Comparison of ENCODE assay signal across 8 cellular contexts in genomic region chr11:68903288-68903630, GRCh38. TPM values are rescaled to one million over a fixed set of nuclear protein-coding genes. Genes with fewer than 3 reads are reported as not detected.
DNase-seq lines count a peak whose midpoint lies in the region; ATAC-seq and TF ChIP-seq lines count a peak whose summit lies in the region.

No MANE protein-coding gene starts in this region.

- peak overlapping the region; percentile 89 for H2AFZ ChIP-seq in MM.1S (ENCODE audit: low read length)
- H2AFZ ChIP-seq in neural progenitor cell (replicated peaks) = peak overlapping the region; percentile 86

- H3K9me2 ChIP-seq in MM.1S (replicated peaks; ENCODE audit: insufficient read depth, low read length) = no peaks in the 10 kb centered on the region

- H3K4me1 Mint-ChIP-seq in neural progenitor cell = peaks cover 20% of the 10 kb centered on the region

- H3F3A ChIP-seq in MM.1S (ENCODE audit: insufficient read depth, low read length) (no peaks in the 10 kb centered on the region), neural progenitor cell (ENCODE audit: low read depth) (no peaks in the 10 kb centered on the region)

- H3K4me1 ChIP-seq in MM.1S (ENCODE audit: low read length) (peaks cover 14% of the 10 kb centered on the region), duodenal mucosa (ENCODE audit: control insufficient read depth in 1 of 2, insufficient read depth in 2 of 2, low read length in 2 of 2) (peaks cover 16 to 26% of the 10 kb centered on the region in 2 donors), neural progenitor cell (peaks cover 8% of the 10 kb centered on the region)

- DNase-seq in DMS79 treated with DMSO at 0.1 percent for 48 hours (lab: John Stamatoyannopoulos, UW) = peak; percentile 49
- DNase-seq in DMS79 (lab: John Stamatoyannopoulos, UW) = no peak
- DNase-seq in MM.1S = no peak
- peak; percentile 15 for DNase-seq in neural progenitor cell (ENCODE audit: low spot score)
- DNase-seq in NCI-H1436 (lab: John Stamatoyannopoulos, UW) = no peak
- DNase-seq in activated CD4-positive, CD25-positive, alpha-beta regulatory T cell treated with anti-CD3 and anti-CD28 coated beads, Interleukin-2, amount 50 U/mL, for 72 hours = no peak

- H3K27me3 ChIP-seq in MM.1S (replicated peaks; ENCODE audit: insufficient read depth, low read length) (no peaks in the 10 kb centered on the region), duodenal mucosa (ENCODE audit: control insufficient read depth in 1 of 2, insufficient read depth in 2 of 2, low read length in 2 of 2) (no peaks in the 10 kb centered on the region), neural progenitor cell (no peaks in the 10 kb centered on the region)

- H3K36me3 ChIP-seq in MM.1S (replicated peaks; ENCODE audit: insufficient read depth, low read length) (no peaks in the 10 kb centered on the region), duodenal mucosa (ENCODE audit: control insufficient read depth in 1 of 2, insufficient read depth in 2 of 2, low read length in 2 of 2) (peaks cover 8 to 24% of the 10 kb centered on the region in 2 donors), neural progenitor cell (no peaks in the 10 kb centered on the region)

- H3K4me2 ChIP-seq in MM.1S (ENCODE audit: low read depth, low read length) (peak overlapping the region; percentile 73), neural progenitor cell (peak overlapping the region; percentile 84)

- H3K9me3 Mint-ChIP-seq in neural progenitor cell = no peaks in the 10 kb centered on the region

- H3K36me3 Mint-ChIP-seq in neural progenitor cell = peaks cover 12% of the 10 kb centered on the region

- TF ChIP-seq CTCF in MM.1S (IDR thresholded peaks at IDR 0.05; ENCODE audit: low read length) (no peak), neural progenitor cell (IDR thresholded peaks at IDR 0.05) (no peak)

- H3K79me2 ChIP-seq in MM.1S (ENCODE audit: low read length) (peaks cover 70% of the 10 kb centered on the region), neural progenitor cell (ENCODE audit: low read depth) (peaks cover 61% of the 10 kb centered on the region)

- H3K4me3 Mint-ChIP-seq in neural progenitor cell = peak overlapping the region; percentile 99

- peak overlapping the region; percentile 81 for H3K9ac ChIP-seq in MM.1S (ENCODE audit: low read length)
- peak overlapping the region; percentile 78 to 90 for H3K9ac ChIP-seq in duodenal mucosa (ENCODE audit: low read depth in 1 of 2, low read length in 2 of 2)
- peak overlapping the region; percentile 90 for H3K9ac ChIP-seq in neural progenitor cell

- H3K27ac ChIP-seq in MM.1S (ENCODE audit: low read length) = peak overlapping the region; percentile 32; the same call in 1 of the 2 replicates
- no peak overlapping the region for H3K27ac ChIP-seq in duodenal mucosa (ENCODE audit: low read depth, low read length)
- H3K27ac ChIP-seq in neural progenitor cell = no peak overlapping the region

- no peaks in the 10 kb centered on the region for H3K9me3 ChIP-seq in MM.1S (replicated peaks; ENCODE audit: insufficient read depth, low read length)
- no peaks in the 10 kb centered on the region for H3K9me3 ChIP-seq in duodenal mucosa (ENCODE audit: control insufficient read depth in 1 of 2, low read length in 2 of 2)
- no peaks in the 10 kb centered on the region for H3K9me3 ChIP-seq in neural progenitor cell (ENCODE audit: low read depth)

- H3K27ac Mint-ChIP-seq in neural progenitor cell = peak overlapping the region; percentile 84

- ATAC-seq in GM18519 (IDR thresholded peaks at IDR 0.05; ENCODE audit: low FRiP score, unreplicated experiment) = no peak

- H4K20me1 ChIP-seq in MM.1S (ENCODE audit: insufficient read depth, low read length) (no peaks in the 10 kb centered on the region), neural progenitor cell (ENCODE audit: low read depth) (peaks cover 13% of the 10 kb centered on the region)

- H3K4me3 ChIP-seq in MM.1S (ENCODE audit: low read length) = peak overlapping the region; percentile 97
- peak overlapping the region; percentile 96 to 100 for H3K4me3 ChIP-seq in duodenal mucosa (ENCODE audit: low read depth in 1 of 2, low read length in 2 of 2)
- peak overlapping the region; percentile 97 for H3K4me3 ChIP-seq in neural progenitor cell

- H3K27me3 Mint-ChIP-seq in neural progenitor cell (ENCODE audit: insufficient read depth, low read depth) = peaks cover 3% of the 10 kb centered on the region

RNA-seq across cellular contexts. Expression of gene MRPL21, which starts 0.4 kb away (rescaled TPM):
- total RNA-seq in neural progenitor cell (ENCODE audit: low replicate concordance) = 32.3 and 40.6 TPM in 2 replicates

RNA-seq across cellular contexts. Expression of gene IGHMBP2, which starts 0.4 kb away (rescaled TPM):
- 13.6 and 16.5 TPM in 2 replicates for total RNA-seq in neural progenitor cell (ENCODE audit: low replicate concordance)

Comparison
In these comparisons a context has a peak if more than half of its experiments do, and no peak if none do; other contexts are left out.
1. DNase-seq: peak in DMS79 treated with DMSO at 0.1 percent for 48 hours (single experiment) and neural progenitor cell (single experiment); none in DMS79 (single experiment), MM.1S (single experiment), NCI-H1436 (single experiment) and activated CD4-positive, CD25-positive, alpha-beta regulatory T cell treated with anti-CD3 and anti-CD28 coated beads, Interleukin-2, amount 50 U/mL, for 72 hours (single experiment).
2. Peak in every context shown above with its lines, with median percentiles within 50 percentile points of each other: H3K4me3 ChIP-seq and H3K9ac ChIP-seq.